ENCODE assay signal across 8 cellular contexts in the genomic region with DNA sequence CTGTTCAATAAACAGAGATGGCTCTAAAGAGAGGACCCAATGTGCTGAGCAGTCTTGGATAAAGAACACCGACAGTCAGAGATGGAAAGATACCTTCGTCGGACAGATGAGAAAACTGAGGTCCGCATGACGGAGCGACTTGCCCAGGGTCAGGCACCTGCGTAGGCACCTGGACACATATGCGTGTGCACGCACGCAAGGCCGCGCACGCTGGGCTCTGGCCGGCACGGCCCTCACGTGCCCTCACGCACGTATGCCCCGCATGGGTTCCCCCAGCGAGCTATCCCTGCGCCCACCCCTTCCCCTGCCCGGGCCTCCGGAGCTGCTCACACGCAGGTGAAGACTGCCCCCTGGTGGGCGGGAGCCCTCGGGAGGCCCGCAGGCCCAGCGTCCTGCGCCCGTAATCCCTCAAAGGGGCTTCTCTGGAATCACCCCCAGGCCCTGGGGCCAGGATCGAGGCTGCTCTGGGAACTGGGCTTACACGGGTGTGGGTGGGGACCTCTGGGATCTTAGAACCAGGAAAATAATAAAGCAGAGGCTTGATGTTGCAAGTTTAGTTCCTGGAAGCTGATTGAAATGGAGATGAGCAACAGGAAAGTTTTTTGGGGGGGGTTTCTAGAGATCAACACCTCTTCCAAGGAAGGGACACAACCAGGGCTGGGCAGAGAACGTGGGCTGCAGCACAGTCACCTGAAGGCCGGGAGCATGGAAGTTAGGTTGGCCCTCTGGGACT.
DNase-seq lines count a peak whose midpoint lies in the region; TF ChIP-seq lines count a peak whose summit lies in the region.

No MANE protein-coding gene starts in this region.

- CTCF ChIA-PET in mammary epithelial cell (lab: Charles Lee; ENCODE audit: low non-redundant PET), result interaction anchor here (0.7 kb wide), 2 partner anchors 386 to 883 kb away, joined by 3 read pairs; no protein-coding TSS in a partner anchor

- dilution Hi-C loops in mammary epithelial cell (cut with HindIII; ENCODE audit: low sequenced_read_pairs), result no loop called here

- no peaks in the 10 kb centered on the region for H3K4me1 ChIP-seq in mammary epithelial cell (ENCODE audit: insufficient read depth, low read length)

- no peaks in the 10 kb centered on the region for H4K20me1 ChIP-seq in mammary epithelial cell (ENCODE audit: insufficient read depth, low read length)

- H3K9me3 ChIP-seq in mammary epithelial cell (replicated peaks; ENCODE audit: insufficient read depth, low read length), result no peaks in the 10 kb centered on the region

- in situ Hi-C loops in mammary epithelial cell (cut with MboI; ENCODE audit: low sequenced_read_pairs in 2 of 2), result no loop called here

- no peak overlapping the region for H3K9ac ChIP-seq in mammary epithelial cell (ENCODE audit: insufficient read depth, low read length)

- no peaks in the 10 kb centered on the region for H3K36me3 ChIP-seq in mammary epithelial cell (ENCODE audit: insufficient read depth, low read length)

- no peak for TF ChIP-seq EP300 in Ishikawa (IDR thresholded peaks at IDR 0.05; ENCODE audit: borderline replicate concordance)

- TF ChIP-seq CTCF in mammary epithelial cell (conservative IDR thresholded peaks at IDR 0.05 in 1 of 2, IDR thresholded peaks at IDR 0.05 in 1 of 2; ENCODE audit: extremely low read depth in 1 of 2, insufficient read depth in 1 of 2, low read depth in 1 of 2, low read length in 2 of 2), result peak; percentile 58 to 91

- no peak overlapping the region for H3K4me2 ChIP-seq in mammary epithelial cell (ENCODE audit: insufficient read depth, low read depth, low read length)

- H3K27me3 ChIP-seq in mammary epithelial cell (ENCODE audit: insufficient read depth, low read length), result peaks cover 3% of the 10 kb centered on the region

- intact Hi-C loops in mammary epithelial cell (cut with micrococcal nuclease), result loop anchor here (1.0 to 5.0 kb wide), 5 partner anchors 104 to 1238 kb away; partner anchors contain the start of gene IGFBP5

- H3K79me2 ChIP-seq in mammary epithelial cell (ENCODE audit: insufficient read depth, low read length), result no peaks in the 10 kb centered on the region

- H3K27ac ChIP-seq in mammary epithelial cell (ENCODE audit: insufficient read depth, low read depth, low read length), result no peak overlapping the region

- TF ChIP-seq RAD21 in Ishikawa (IDR thresholded peaks at IDR 0.05; ENCODE audit: low read depth), result peak; percentile 72; the same call in 1 of the 2 replicates

- 44% methylated on average over 23 of the region's 34 CpGs for whole genome bisulfite sequencing in mammary epithelial cell (ENCODE audit: low coverage, missing lambda C conversion rate)

- BruUV-seq in mammary epithelial cell (replicated peaks; lab: Mats Ljungman, UMichigan), result no TSS peak

- peak overlapping the region; percentile 30 for H2AFZ ChIP-seq in mammary epithelial cell (ENCODE audit: low read depth, low read length)

- H3K4me3 ChIP-seq in mammary epithelial cell (replicated peaks in 1 of 3; ENCODE audit: insufficient read depth in 1 of 3, low read depth in 2 of 3, low read length in 3 of 3), result no peak overlapping the region

- peak; percentile 58 for DNase-seq in ELR (ENCODE audit: low read depth)
- DNase-seq in activated CD4-positive, CD25-positive, alpha-beta regulatory T cell treated with anti-CD3 and anti-CD28 coated beads, Interleukin-2, amount 50 U/mL, for 16 hours (ENCODE audit: low read depth, low spot score), result peak; percentile 31
- DNase-seq in mammary epithelial cell, result no peak
- peak; percentile 43 for DNase-seq in iris pigment epithelial cell (ENCODE audit: low read depth)
- DNase-seq in stimulated activated CD4-positive, alpha-beta T cell treated with anti-CD3 and anti-CD28 coated beads, Interleukin-1b, Interleukin-23, amount 100 ng/mL, for 24 hours (ENCODE audit: low read depth in 4 of 4, low spot score in 1 of 4), result peak; percentile 37 to 75 (median 62)
- no peak for DNase-seq in OCI-M2 (lab: John Stamatoyannopoulos, UW; ENCODE audit: unreplicated experiment)
- no peak for DNase-seq in SKM-1 (lab: John Stamatoyannopoulos, UW; ENCODE audit: unreplicated experiment)

TF ChIP-seq in Ishikawa, 13 proteins besides CTCF, POLR2A, EP300 and RAD21:
- TF ChIP-seq CREB1 (IDR thresholded peaks at IDR 0.05; ENCODE audit: low read depth), result no peak
- TF ChIP-seq, protein P1, sequence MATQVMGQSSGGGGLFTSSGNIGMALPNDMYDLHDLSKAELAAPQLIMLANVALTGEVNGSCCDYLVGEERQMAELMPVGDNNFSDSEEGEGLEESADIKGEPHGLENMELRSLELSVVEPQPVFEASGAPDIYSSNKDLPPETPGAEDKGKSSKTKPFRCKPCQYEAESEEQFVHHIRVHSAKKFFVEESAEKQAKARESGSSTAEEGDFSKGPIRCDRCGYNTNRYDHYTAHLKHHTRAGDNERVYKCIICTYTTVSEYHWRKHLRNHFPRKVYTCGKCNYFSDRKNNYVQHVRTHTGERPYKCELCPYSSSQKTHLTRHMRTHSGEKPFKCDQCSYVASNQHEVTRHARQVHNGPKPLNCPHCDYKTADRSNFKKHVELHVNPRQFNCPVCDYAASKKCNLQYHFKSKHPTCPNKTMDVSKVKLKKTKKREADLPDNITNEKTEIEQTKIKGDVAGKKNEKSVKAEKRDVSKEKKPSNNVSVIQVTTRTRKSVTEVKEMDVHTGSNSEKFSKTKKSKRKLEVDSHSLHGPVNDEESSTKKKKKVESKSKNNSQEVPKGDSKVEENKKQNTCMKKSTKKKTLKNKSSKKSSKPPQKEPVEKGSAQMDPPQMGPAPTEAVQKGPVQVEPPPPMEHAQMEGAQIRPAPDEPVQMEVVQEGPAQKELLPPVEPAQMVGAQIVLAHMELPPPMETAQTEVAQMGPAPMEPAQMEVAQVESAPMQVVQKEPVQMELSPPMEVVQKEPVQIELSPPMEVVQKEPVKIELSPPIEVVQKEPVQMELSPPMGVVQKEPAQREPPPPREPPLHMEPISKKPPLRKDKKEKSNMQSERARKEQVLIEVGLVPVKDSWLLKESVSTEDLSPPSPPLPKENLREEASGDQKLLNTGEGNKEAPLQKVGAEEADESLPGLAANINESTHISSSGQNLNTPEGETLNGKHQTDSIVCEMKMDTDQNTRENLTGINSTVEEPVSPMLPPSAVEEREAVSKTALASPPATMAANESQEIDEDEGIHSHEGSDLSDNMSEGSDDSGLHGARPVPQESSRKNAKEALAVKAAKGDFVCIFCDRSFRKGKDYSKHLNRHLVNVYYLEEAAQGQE (IDR thresholded peaks at IDR 0.05; ENCODE audit: low read depth), result no peak
- no peak for TF ChIP-seq FOXM1 (IDR thresholded peaks at IDR 0.05; ENCODE audit: borderline replicate concordance, low read depth)
- no peak for TF ChIP-seq ZBTB7A (IDR thresholded peaks at IDR 0.05; ENCODE audit: low read depth)
- TF ChIP-seq TEAD4 (IDR thresholded peaks at IDR 0.05), result no peak
- no peak for TF ChIP-seq TCF12 (IDR thresholded peaks at IDR 0.05; ENCODE audit: low read depth)
- TF ChIP-seq MAX (IDR thresholded peaks at IDR 0.05), result no peak
- TF ChIP-seq CEBPB (IDR thresholded peaks at IDR 0.05), result no peak
- TF ChIP-seq TAF1 (IDR thresholded peaks at IDR 0.05; ENCODE audit: low read depth), result no peak
- TF ChIP-seq YY1 (IDR thresholded peaks at IDR 0.05; ENCODE audit: low read depth), result no peak
TF ChIP-seq in Ishikawa: peak in this region for 0.

Comparison
In these comparisons a context has a peak if more than half of its experiments do, and no peak if none do; other contexts are left out.
1. DNase-seq: peak in ELR (single experiment), activated CD4-positive, CD25-positive, alpha-beta regulatory T cell treated with anti-CD3 and anti-CD28 coated beads, Interleukin-2, amount 50 U/mL, for 16 hours (single experiment), iris pigment epithelial cell (single experiment) and stimulated activated CD4-positive, alpha-beta T cell treated with anti-CD3 and anti-CD28 coated beads, Interleukin-1b, Interleukin-23, amount 100 ng/mL, for 24 hours (4 of 4); none in mammary epithelial cell (single experiment), OCI-M2 (single experiment) and SKM-1 (single experiment).